Comparison of ENCODE assay signal across 38 cellular contexts in genomic region chr16:10671729-10672128, GRCh38. TPM values are rescaled to one million over a fixed set of nuclear protein-coding genes. Genes with fewer than 3 reads are reported as not detected.
DNase-seq lines count a peak whose midpoint lies in the region; ATAC-seq and TF ChIP-seq lines count a peak whose summit lies in the region.
"Had no signal": no experiment of that assay in that cellular context is flagged by ENCODE, and none has a peak within 500 bp of the region (broad histone marks: within the 10 kb centered on the region; RNA-seq: fewer than 3 reads in every experiment).

No MANE protein-coding gene starts in this region.

- H3K27ac Mint-ChIP-seq in activated T-helper 17 cell treated with anti-CD3 and anti-CD28 coated beads, Interleukin-2, amount 50 U/mL, for 72 hours: no peak overlapping the region
- no peak overlapping the region for H3K27ac Mint-ChIP-seq in activated CD8-positive, alpha-beta T cell treated with anti-CD3 and anti-CD28 coated beads, Interleukin-2, amount 10 ng/mL, durations not matched to agents 7 days and 5 days
- H3K27ac Mint-ChIP-seq: B cell; CD14-positive monocyte; CD4-positive, alpha-beta memory T cell; CD4-positive, alpha-beta T cell; CD4-positive, CD25-positive, alpha-beta regulatory T cell; CD8-positive, alpha-beta T cell had no signal

- POLR2A ChIA-PET in HEK293 (lab: Yijun Ruan, JAX): no interaction called here
- POLR2A ChIA-PET in activated CD8-positive, alpha-beta T cell treated with anti-CD3 and anti-CD28 coated beads, Interleukin-2, amount 10 ng/mL, durations not matched to agents 7 days and 5 days (lab: Charles Lee): no interaction called here

- in situ Hi-C loops in SK-MEL-5 (cut with HindIII; ENCODE audit: low pct_unique_long_range_greater_than_20kb, low sequenced_read_pairs): no loop called here

- no peaks in the 10 kb centered on the region for H3K36me3 Mint-ChIP-seq in activated T-helper 17 cell treated with anti-CD3 and anti-CD28 coated beads, Interleukin-2, amount 50 U/mL, for 72 hours (ENCODE audit: low read depth)
- no peaks in the 10 kb centered on the region for H3K36me3 Mint-ChIP-seq in activated CD8-positive, alpha-beta T cell treated with anti-CD3 and anti-CD28 coated beads, Interleukin-2, amount 10 ng/mL, durations not matched to agents 7 days and 5 days (ENCODE audit: low read depth)
- H3K36me3 Mint-ChIP-seq: CD14-positive monocyte; CD4-positive, alpha-beta memory T cell; CD4-positive, CD25-positive, alpha-beta regulatory T cell; CD8-positive, alpha-beta memory T cell; CD8-positive, alpha-beta T cell had no signal

- H3K9me3 Mint-ChIP-seq in activated T-helper 17 cell treated with anti-CD3 and anti-CD28 coated beads, Interleukin-2, amount 50 U/mL, for 72 hours: no peaks in the 10 kb centered on the region
- no peaks in the 10 kb centered on the region for H3K9me3 Mint-ChIP-seq in activated CD8-positive, alpha-beta T cell treated with anti-CD3 and anti-CD28 coated beads, Interleukin-2, amount 10 ng/mL, durations not matched to agents 7 days and 5 days (ENCODE audit: insufficient read depth)
- H3K9me3 Mint-ChIP-seq: CD14-positive monocyte; CD4-positive, alpha-beta memory T cell; CD4-positive, alpha-beta T cell; CD8-positive, alpha-beta memory T cell; CD8-positive, alpha-beta T cell had no signal

- H3K4me3 ChIP-seq in HEK293 (ENCODE audit: low read depth, low read length): no peak overlapping the region
- H3K4me3 ChIP-seq: A549; BLaER1; BLaER1 treated with 17β-estradiol and CSF1 and Interleukin-3, amounts not matched to agents 10 nM and 100 nM had no signal

- DNase-seq in SK-MEL-5 (ENCODE audit: low read depth, low spot score): peak; percentile 21
- peak; percentile 8 for DNase-seq in posterior vena cava (ENCODE audit: low spot score)
- no peak for DNase-seq in pons (ENCODE audit: low spot score)
- DNase-seq in DMS53 (lab: John Stamatoyannopoulos, UW): no peak
- DNase-seq in SKM-1 (lab: John Stamatoyannopoulos, UW; ENCODE audit: unreplicated experiment): no peak
- DNase-seq in activated CD8-positive, alpha-beta T cell treated with anti-CD3 and anti-CD28 coated beads, Interleukin-2, amount 10 ng/mL, durations not matched to agents 7 days and 5 days: no peak
- DNase-seq: 8988T; ACHN; AML-193; BE2C; C1 segment of cervical spinal cord; Caco-2; Calu3; CD4-positive, alpha-beta memory T cell; CD4-positive, alpha-beta T cell; CD4-positive, CD25-positive, alpha-beta regulatory T cell; CD8-positive, alpha-beta memory T cell; CD8-positive, alpha-beta T cell; COR-L47; DMS 273 treated with DMSO at 0.1 percent for 48 hours; DMS153; DMS79; DMS79 treated with DMSO at 0.1 percent for 48 hours; DND-41; EL had no signal

- H3K4me1 Mint-ChIP-seq in activated T-helper 17 cell treated with anti-CD3 and anti-CD28 coated beads, Interleukin-2, amount 50 U/mL, for 72 hours: no peaks in the 10 kb centered on the region
- no peaks in the 10 kb centered on the region for H3K4me1 Mint-ChIP-seq in activated CD8-positive, alpha-beta T cell treated with anti-CD3 and anti-CD28 coated beads, Interleukin-2, amount 10 ng/mL, durations not matched to agents 7 days and 5 days (ENCODE audit: low read depth)
- H3K4me1 Mint-ChIP-seq: B cell; CD14-positive monocyte; CD4-positive, alpha-beta memory T cell; CD4-positive, CD25-positive, alpha-beta regulatory T cell; CD8-positive, alpha-beta memory T cell had no signal

- no peak overlapping the region for H3K4me3 Mint-ChIP-seq in activated T-helper 17 cell treated with anti-CD3 and anti-CD28 coated beads, Interleukin-2, amount 50 U/mL, for 72 hours
- H3K4me3 Mint-ChIP-seq in activated CD8-positive, alpha-beta T cell treated with anti-CD3 and anti-CD28 coated beads, Interleukin-2, amount 10 ng/mL, durations not matched to agents 7 days and 5 days: no peak overlapping the region
- H3K4me3 Mint-ChIP-seq: B cell; CD14-positive monocyte; CD4-positive, alpha-beta memory T cell; CD4-positive, alpha-beta T cell; CD4-positive, CD25-positive, alpha-beta regulatory T cell; CD8-positive, alpha-beta memory T cell; CD8-positive, alpha-beta T cell had no signal

- H3K9me3 ChIP-seq in HEK293 (ENCODE audit: control insufficient read depth, insufficient read depth, low read depth, low read length): no peaks in the 10 kb centered on the region
- H3K9me3 ChIP-seq: A549, BE2C, Caco-2 had no signal

- CTCF ChIA-PET in HEK293 (lab: Yijun Ruan, JAX): interaction anchor here (0.5 to 0.6 kb wide), 2 partner anchors 71 to 99 kb away, joined by 3 to 5 read pairs; no protein-coding TSS in a partner anchor
- CTCF ChIA-PET in activated CD8-positive, alpha-beta T cell treated with anti-CD3 and anti-CD28 coated beads, Interleukin-2, amount 10 ng/mL, durations not matched to agents 7 days and 5 days (lab: Charles Lee): no interaction called here

- ATAC-seq in activated T-helper 17 cell treated with anti-CD3 and anti-CD28 coated beads, Interleukin-2, amount 50 U/mL, for 72 hours (replicated peaks): peak; percentile 40
- no peak for ATAC-seq in activated CD8-positive, alpha-beta T cell treated with anti-CD3 and anti-CD28 coated beads, Interleukin-2, amount 10 ng/mL, durations not matched to agents 7 days and 5 days
- ATAC-seq: A549; CD8-positive, alpha-beta T cell had no signal

- H3K27ac ChIP-seq in HEK293 (ENCODE audit: extremely low read depth, low read depth, low read length): no peak overlapping the region
- H3K27ac ChIP-seq: 22Rv1; A549; BLaER1; BLaER1 treated with 17β-estradiol and CSF1 and Interleukin-3, amounts not matched to agents 10 nM and 100 nM; C4-2B had no signal

- no peak for TF ChIP-seq CTCF in HEK293 (tag by site-specific recombination; IDR thresholded peaks at IDR 0.05)

- intact Hi-C loops in posterior vena cava (cut with DNase I): no loop called here

- H3K27me3 Mint-ChIP-seq in activated T-helper 17 cell treated with anti-CD3 and anti-CD28 coated beads, Interleukin-2, amount 50 U/mL, for 72 hours: peaks cover 5% of the 10 kb centered on the region
- H3K27me3 Mint-ChIP-seq in activated CD8-positive, alpha-beta T cell treated with anti-CD3 and anti-CD28 coated beads, Interleukin-2, amount 10 ng/mL, durations not matched to agents 7 days and 5 days (ENCODE audit: low read depth): peaks cover 5% of the 10 kb centered on the region

- H3K36me3 ChIP-seq in HEK293 (ENCODE audit: control insufficient read depth in 2 of 2, insufficient read depth in 1 of 2, low read length in 2 of 2): no peaks in the 10 kb centered on the region
- H3K36me3 ChIP-seq: BE2C; BLaER1; BLaER1 treated with 17β-estradiol and CSF1 and Interleukin-3, amounts not matched to agents 10 nM and 100 nM had no signal

- no peaks in the 10 kb centered on the region for H3K4me1 ChIP-seq in HEK293 (ENCODE audit: control insufficient read depth, insufficient read depth, low read length)
- H3K4me1 ChIP-seq: A549, BE2C, Caco-2 had no signal

TF ChIP-seq in HEK293, 187 proteins besides CTCF, POLR2A, EP300 and RAD21:
- TF ChIP-seq EGR2 (tag by site-specific recombination; IDR thresholded peaks at IDR 0.05; ENCODE audit: low read depth) (peak; percentile 74), GLIS1 (tag by site-specific recombination; IDR thresholded peaks at IDR 0.05) (peak; percentile 74), ZIC2 (tag by site-specific recombination; IDR thresholded peaks at IDR 0.05) (peak; percentile 11; the same call in 1 of the 2 replicates), HOXC10 (CRISPR knock-in tag; IDR thresholded peaks at IDR 0.05) (no peak), ZFHX2 (tag by site-specific recombination; conservative IDR thresholded peaks at IDR 0.05) (peak; percentile 61)

RNA-seq across cellular contexts. Expression of gene TEKT5, which starts 23.0 kb away (rescaled TPM):
- 1.4 TPM in 1 of 2 replicates, not detected in the other for total RNA-seq in SK-MEL-5 (2014; rRNA removed; shearing (Covaris generic))
- polyA plus RNA-seq in SK-MEL-5 (2015; cell fraction: cytosol; rRNA removed): not detected in 2 replicates
- polyA plus RNA-seq in SK-MEL-5 (2015; cell fraction: nucleus; rRNA removed): not detected in 2 replicates
- total RNA-seq in activated T-helper 17 cell treated with anti-CD3 and anti-CD28 coated beads, Interleukin-2, amount 50 U/mL, for 72 hours: 1 to 10 TPM in 1 of 2 donors, under 1 TPM in 1; 0.19 to 2.4 TPM
- under 1 TPM in 1 of 2 donors, not detected in 1; 0.14 TPM for total RNA-seq in posterior vena cava
- total RNA-seq in activated CD8-positive, alpha-beta T cell treated with anti-CD3 and anti-CD28 coated beads, Interleukin-2, amount 10 ng/mL, durations not matched to agents 7 days and 5 days: not detected
- total RNA-seq: A172; A673; Caco-2; Calu3; CD4-positive, alpha-beta memory T cell; CD4-positive, alpha-beta T cell; CD4-positive, CD25-positive, alpha-beta regulatory T cell; CD8-positive, alpha-beta memory T cell; CD8-positive, alpha-beta T cell; Daoy had no signal
- polyA plus RNA-seq: BJ; CD14-positive monocyte; CD4-positive, alpha-beta memory T cell; CD8-positive, alpha-beta memory T cell had no signal

Comparison
In these comparisons a context has a peak if more than half of its experiments do, and no peak if none do; other contexts are left out.
1. DNase-seq: peak in SK-MEL-5 (single experiment) and posterior vena cava (single experiment); none in pons (single experiment), DMS53 (single experiment), SKM-1 (single experiment) and activated CD8-positive, alpha-beta T cell treated with anti-CD3 and anti-CD28 coated beads, Interleukin-2, amount 10 ng/mL, durations not matched to agents 7 days and 5 days (single experiment).